ENCODE assay signal across 8 cellular contexts in the genomic region with DNA sequence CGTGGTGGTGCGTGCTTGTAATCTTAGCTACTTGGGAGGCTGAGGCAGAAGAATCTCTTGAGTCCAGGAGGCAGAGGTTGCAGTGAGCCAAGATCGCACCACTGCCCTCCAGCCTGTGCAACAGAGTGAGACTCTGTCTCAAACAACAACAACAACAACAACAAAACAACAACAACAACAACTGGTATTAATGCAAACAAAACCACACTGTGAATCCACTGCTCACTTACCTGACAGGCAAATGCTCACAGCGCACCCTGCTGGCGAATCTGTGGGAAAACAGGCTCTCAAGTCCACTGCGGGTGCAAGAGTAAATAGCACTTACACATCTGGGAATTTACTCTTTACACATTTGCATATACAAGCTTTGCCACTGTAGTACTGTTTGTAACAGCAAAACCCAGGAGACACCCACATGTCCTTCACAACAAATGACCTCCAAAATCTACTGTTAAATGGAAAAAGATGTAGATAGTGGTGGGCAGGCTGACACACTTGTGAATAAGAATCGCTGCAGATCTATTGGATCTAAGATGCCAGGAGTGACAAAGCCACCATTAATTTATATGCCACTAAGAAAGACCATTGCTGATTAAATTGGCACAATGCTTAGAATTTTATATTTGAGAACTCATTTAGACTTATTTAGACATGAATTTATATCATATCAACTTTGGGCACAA. TPM values are rescaled to one million over a fixed set of nuclear protein-coding genes. Genes with fewer than 3 reads are reported as not detected.
DNase-seq lines count a peak whose midpoint lies in the region; ATAC-seq and TF ChIP-seq lines count a peak whose summit lies in the region.

No MANE protein-coding gene starts in this region.

- H3K27ac Mint-ChIP-seq in CD14-positive monocyte (peak overlapping the region in 4 of 7 donors; percentile 15 to 77 (median 40)), chondrocyte (ENCODE audit: unreplicated experiment) (no peak overlapping the region)

- no peaks in the 10 kb centered on the region for H3K9me3 Mint-ChIP-seq in CD14-positive monocyte
- H3K9me3 Mint-ChIP-seq in chondrocyte (ENCODE audit: low read depth), result no peaks in the 10 kb centered on the region

- no peak overlapping the region for H3K4me3 Mint-ChIP-seq in CD14-positive monocyte
- no peak overlapping the region for H3K4me3 Mint-ChIP-seq in chondrocyte (ENCODE audit: unreplicated experiment)

- intact Hi-C loops in CD14-positive monocyte (cut with micrococcal nuclease), result loop anchor here (2.0 to 5.0 kb wide), 4 partner anchors 45 to 125 kb away; partner anchors contain the start of gene FKBP1A (in 1 of the 2)

- ATAC-seq in left lobe of liver, result peak; percentile 94
- ATAC-seq in GM21737 (IDR thresholded peaks at IDR 0.05; ENCODE audit: unreplicated experiment), result no peak

- peak; percentile 87 for TF ChIP-seq CTCF in CD14-positive monocyte (IDR thresholded peaks at IDR 0.05)
- peak; percentile 89 for TF ChIP-seq CTCF in chondrocyte (IDR thresholded peaks at IDR 0.05)

- DNase-seq in CD14-positive monocyte (ENCODE audit: low spot score) (peak; percentile 77), HCEC 1CT (peak; percentile 68), NCI-H460 (ENCODE audit: extremely low read depth, low read depth) (peak; percentile 73), chondrocyte (ENCODE audit: low spot score) (no peak), left lobe of liver (ENCODE audit: low spot score) (peak; percentile 76)
- DNase-seq in activated CD4-positive, alpha-beta T cell treated with anti-CD3 and anti-CD28 coated beads for 4 hours, result peak; percentile 71 to 82
- DNase-seq in stimulated activated CD4-positive, alpha-beta T cell treated with anti-CD3 and anti-CD28 coated beads, Interleukin-4, amount 100 ng/mL, for 4 hours, result peak; percentile 73 to 75

- H3K27me3 Mint-ChIP-seq in CD14-positive monocyte (ENCODE audit: low read depth in 3 of 3), result peaks cover 0 to 10% (median 8%) of the 10 kb centered on the region in 3 donors
- H3K27me3 Mint-ChIP-seq in chondrocyte (ENCODE audit: low read depth), result no peaks in the 10 kb centered on the region

- H3K4me1 Mint-ChIP-seq in CD14-positive monocyte (peaks cover 32% of the 10 kb centered on the region), chondrocyte (ENCODE audit: low read depth) (no peaks in the 10 kb centered on the region)

- H3K36me3 Mint-ChIP-seq in CD14-positive monocyte (peaks cover 34 to 48% of the 10 kb centered on the region in 2 donors), chondrocyte (ENCODE audit: low read depth) (peaks cover 12% of the 10 kb centered on the region)

RNA-seq across cellular contexts. Expression of gene NSFL1C, which starts 29.3 kb away (rescaled TPM):
- 10 to 100 TPM; 52.8 to 56.8 TPM for polyA plus RNA-seq in CD14-positive monocyte
- 32.5 and 48.4 TPM in 2 replicates for total RNA-seq in NCI-H460 (2014; rRNA removed; shearing (Covaris generic))
- polyA plus RNA-seq in NCI-H460 (2014; cell fraction: nucleus; rRNA removed), result 22.0 and 36.2 TPM in 2 replicates
- total RNA-seq in chondrocyte (70.9 to 83.5 TPM (median 75.3 TPM) in 3 replicates), left lobe of liver (43.5 TPM)

RNA-seq across cellular contexts. Expression of gene FKBP1A, which starts 44.5 kb away (rescaled TPM):
- 100 to 1,000 TPM; 155 to 194 TPM for polyA plus RNA-seq in CD14-positive monocyte
- total RNA-seq in NCI-H460 (2014; rRNA removed; shearing (Covaris generic)), result 140 and 170 TPM in 2 replicates
- polyA plus RNA-seq in NCI-H460 (2014; cell fraction: nucleus; rRNA removed), result 102 and 111 TPM in 2 replicates
- total RNA-seq in chondrocyte (182 to 193 TPM (median 183 TPM) in 3 replicates), left lobe of liver (61.5 TPM)

RNA-seq across cellular contexts. Expression of gene SIRPB2, which starts 53.9 kb away (rescaled TPM):
- 10 to 100 TPM; 81.5 to 92.8 TPM for polyA plus RNA-seq in CD14-positive monocyte
- total RNA-seq in NCI-H460 (2014; rRNA removed; shearing (Covaris generic)), result not detected in 2 replicates
- polyA plus RNA-seq in NCI-H460 (2014; cell fraction: nucleus; rRNA removed), result not detected in 2 replicates
- not detected in 3 replicates for total RNA-seq in chondrocyte
- total RNA-seq in left lobe of liver, result 0.50 TPM
